15 cellular contexts compared by ENCODE assay signal in genomic region chr2:119853777-119854399, GRCh38.
A peak's percentile ranks its signal among the peaks of the same experiment; 100 is the strongest.
DNase-seq lines count a peak whose midpoint lies in the region; ATAC-seq and TF ChIP-seq lines count a peak whose summit lies in the region.
"Had no signal": no experiment of that assay in that cellular context is flagged by ENCODE, and none has a peak within 500 bp of the region (broad histone marks: within the 10 kb centered on the region; RNA-seq: fewer than 3 reads in every experiment).

No MANE protein-coding gene starts in this region.

- no peak overlapping the region for H3K4me2 ChIP-seq in smooth muscle cell
- H3K4me2 ChIP-seq: BLaER1 had no signal

- H3K4me1 ChIP-seq in smooth muscle cell (ENCODE audit: low read depth), result no peaks in the 10 kb centered on the region
- H3K4me1 ChIP-seq: BLaER1 had no signal

- no peak overlapping the region for H3K27ac ChIP-seq in smooth muscle cell (ENCODE audit: low read depth)
- H3K27ac ChIP-seq: BLaER1, GM23248 had no signal

- H3K4me3 Mint-ChIP-seq in activated naive CD8-positive, alpha-beta T cell, result no peak overlapping the region
- H3K4me3 Mint-ChIP-seq in activated naive CD8-positive, alpha-beta T cell treated with anti-CD3 and anti-CD28 coated beads, Interleukin-2, amount 50 U/mL, for 24 hours, result no peak overlapping the region
- H3K4me3 Mint-ChIP-seq: CD8-positive, alpha-beta memory T cell; IgD-negative memory B cell had no signal

- no peak for TF ChIP-seq CTCF in smooth muscle cell (IDR thresholded peaks at IDR 0.05; ENCODE audit: borderline replicate concordance, insufficient read depth, poor library complexity, severe bottlenecking)

- peaks cover 29% of the 10 kb centered on the region for H4K20me1 ChIP-seq in smooth muscle cell (ENCODE audit: low read depth)
- H4K20me1 ChIP-seq: BLaER1 had no signal

- H3K27me3 ChIP-seq in smooth muscle cell (ENCODE audit: low read depth), result no peaks in the 10 kb centered on the region
- H3K27me3 ChIP-seq: BLaER1 had no signal

- H3K79me2 ChIP-seq in smooth muscle cell (ENCODE audit: low read depth), result peaks cover 34% of the 10 kb centered on the region

- H3K9me3 Mint-ChIP-seq in activated naive CD8-positive, alpha-beta T cell (ENCODE audit: low read depth), result peaks cover 18% of the 10 kb centered on the region
- peaks cover 35% of the 10 kb centered on the region for H3K9me3 Mint-ChIP-seq in activated naive CD8-positive, alpha-beta T cell treated with anti-CD3 and anti-CD28 coated beads, Interleukin-2, amount 50 U/mL, for 24 hours

- no peaks in the 10 kb centered on the region for H3K36me3 ChIP-seq in smooth muscle cell (ENCODE audit: low read depth)

- no peak for ATAC-seq in activated naive CD8-positive, alpha-beta T cell treated with anti-CD3 and anti-CD28 coated beads, Interleukin-2, amount 50 U/mL, for 24 hours
- no peak for ATAC-seq in SK-N-SH treated with all-trans-retinoic acid at 6 μM for 48 hours

- peaks cover 48% of the 10 kb centered on the region for H3K4me1 Mint-ChIP-seq in activated naive CD8-positive, alpha-beta T cell (ENCODE audit: low read depth)
- peaks cover 22% of the 10 kb centered on the region for H3K4me1 Mint-ChIP-seq in activated naive CD8-positive, alpha-beta T cell treated with anti-CD3 and anti-CD28 coated beads, Interleukin-2, amount 50 U/mL, for 24 hours

- H3K27me3 Mint-ChIP-seq in activated naive CD8-positive, alpha-beta T cell, result no peaks in the 10 kb centered on the region
- H3K27me3 Mint-ChIP-seq in activated naive CD8-positive, alpha-beta T cell treated with anti-CD3 and anti-CD28 coated beads, Interleukin-2, amount 50 U/mL, for 24 hours, result no peaks in the 10 kb centered on the region
- H3K27me3 Mint-ChIP-seq: CD8-positive, alpha-beta memory T cell; IgD-negative memory B cell had no signal

- H3K4me3 ChIP-seq in smooth muscle cell, result no peak overlapping the region
- H3K4me3 ChIP-seq: BLaER1, GM23248 had no signal

- H3K27ac Mint-ChIP-seq in activated naive CD8-positive, alpha-beta T cell, result peak overlapping the region; percentile 54
- no peak overlapping the region for H3K27ac Mint-ChIP-seq in activated naive CD8-positive, alpha-beta T cell treated with anti-CD3 and anti-CD28 coated beads, Interleukin-2, amount 50 U/mL, for 24 hours
- H3K27ac Mint-ChIP-seq: IgD-negative memory B cell had no signal

- WGBS in smooth muscle cell (ENCODE audit: low lambda C conversion rate), result 89% methylated on average over 8 of the region's 8 CpGs

- no peak overlapping the region for H3K9ac ChIP-seq in smooth muscle cell (ENCODE audit: low read depth)
- H3K9ac ChIP-seq: BLaER1, GM23248 had no signal

- H3F3A ChIP-seq in smooth muscle cell (ENCODE audit: low read depth), result no peaks in the 10 kb centered on the region

- H3K9me3 ChIP-seq in smooth muscle cell (replicated peaks; ENCODE audit: low read depth), result no peaks in the 10 kb centered on the region

- DNase-seq in activated naive CD8-positive, alpha-beta T cell treated with anti-CD3 and anti-CD28 coated beads, Interleukin-2, amount 50 U/mL, for 24 hours, result no peak
- peak; percentile 62 for DNase-seq in astrocyte of the hippocampus (ENCODE audit: low read depth, low spot score)
- DNase-seq in iPS DF 19.7 (ENCODE audit: low read depth, low spot score), result peak; percentile 20
- no peak for DNase-seq in DMS53 treated with DMSO at 0.1 percent for 48 hours (lab: John Stamatoyannopoulos, UW; ENCODE audit: unreplicated experiment)
- DNase-seq in GDM1 (lab: John Stamatoyannopoulos, UW), result no peak
- no peak for DNase-seq in smooth muscle cell (lab: John Stamatoyannopoulos, UW; ENCODE audit: unreplicated experiment)
- DNase-seq: 8988T; AML-193; CD8-positive, alpha-beta memory T cell; DMS53; GM23248 had no signal

- H3K36me3 Mint-ChIP-seq in activated naive CD8-positive, alpha-beta T cell, result peaks cover 41% of the 10 kb centered on the region
- peaks cover 39% of the 10 kb centered on the region for H3K36me3 Mint-ChIP-seq in activated naive CD8-positive, alpha-beta T cell treated with anti-CD3 and anti-CD28 coated beads, Interleukin-2, amount 50 U/mL, for 24 hours (ENCODE audit: low read depth)

- no peak overlapping the region for H2AFZ ChIP-seq in smooth muscle cell (ENCODE audit: low read depth)
- H2AFZ ChIP-seq: GM23248 had no signal

TF ChIP-seq in SK-N-SH treated with all-trans-retinoic acid at 6 μM for 48 hours, 23 proteins besides CTCF, POLR2A, EP300 and RAD21:
- TF ChIP-seq CSRNP3 (CRISPR knock-in tag; IDR thresholded peaks at IDR 0.05) (no peak), RARB (CRISPR knock-in tag; IDR thresholded peaks at IDR 0.05) (no peak), TCF4 (CRISPR knock-in tag; IDR thresholded peaks at IDR 0.05; ENCODE audit: borderline replicate concordance) (no peak), ZFP3 (CRISPR knock-in tag; IDR thresholded peaks at IDR 0.05) (no peak), PATZ1 (CRISPR knock-in tag; IDR thresholded peaks at IDR 0.05; ENCODE audit: borderline replicate concordance) (no peak), ZNF565 (CRISPR knock-in tag; conservative IDR thresholded peaks at IDR 0.05; ENCODE audit: low read depth) (no peak), TOX (CRISPR knock-in tag; IDR thresholded peaks at IDR 0.05; ENCODE audit: borderline replicate concordance) (no peak), GLIS3 (CRISPR knock-in tag; IDR thresholded peaks at IDR 0.05) (no peak), ISL1 (CRISPR knock-in tag; IDR thresholded peaks at IDR 0.05) (no peak), BACH2 (CRISPR knock-in tag; IDR thresholded peaks at IDR 0.05; ENCODE audit: borderline replicate concordance) (no peak)

Comparison
In these comparisons a context has a peak if more than half of its experiments do, and no peak if none do; other contexts are left out.
1. DNase-seq: peak in astrocyte of the hippocampus (single experiment) and iPS DF 19.7 (single experiment); none in activated naive CD8-positive, alpha-beta T cell treated with anti-CD3 and anti-CD28 coated beads, Interleukin-2, amount 50 U/mL, for 24 hours (single experiment), DMS53 treated with DMSO at 0.1 percent for 48 hours (single experiment), GDM1 (single experiment) and smooth muscle cell (single experiment).